Comparison of ENCODE assay signal across 25 cellular contexts in the genomic region with DNA sequence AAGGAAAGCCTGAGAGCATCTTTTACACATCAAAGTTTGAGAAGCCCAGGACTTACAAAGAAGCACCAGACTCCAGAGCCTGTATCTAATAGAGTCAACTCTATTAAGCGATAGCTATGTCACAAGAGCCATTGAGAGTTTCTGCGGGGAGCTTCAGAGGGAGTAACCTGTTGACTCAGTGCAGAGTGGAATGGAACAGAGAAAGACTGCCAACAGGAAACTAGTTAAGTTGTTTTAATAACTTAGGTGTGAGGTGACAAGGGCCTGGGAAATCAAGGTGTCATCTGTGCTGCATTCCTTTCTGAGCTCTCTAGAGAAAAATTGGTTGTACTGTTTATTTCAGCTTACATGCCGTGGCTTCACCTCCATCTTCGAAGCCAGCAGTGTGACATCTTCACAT.
"Had no signal": no experiment of that assay in that cellular context is flagged by ENCODE, and none has a peak within 500 bp of the region (broad histone marks: within the 10 kb centered on the region; RNA-seq: fewer than 3 reads in every experiment).

No MANE protein-coding gene starts in this region.

- ATAC-seq: activated naive CD4-positive, alpha-beta T cell treated with anti-CD3 and anti-CD28 coated beads, Interleukin-2, amount 50 U/mL, for 72 hours; activated naive CD8-positive, alpha-beta T cell treated with anti-CD3 and anti-CD28 coated beads, Interleukin-2, amount 50 U/mL, for 24 hours; activated T-cell treated with anti-CD3 and anti-CD28 coated beads, Interleukin-2, amount 50 U/mL, for 4 hours; K562; T-helper 17 cell had no signal

- H3K9me3 Mint-ChIP-seq: activated naive CD8-positive, alpha-beta T cell treated with anti-CD3 and anti-CD28 coated beads, Interleukin-2, amount 50 U/mL, for 24 hours; activated T-cell treated with anti-CD3 and anti-CD28 coated beads, Interleukin-2, amount 50 U/mL, for 4 hours had no signal

- DNase-seq: activated CD4-positive, alpha-beta memory T cell treated with anti-CD3 and anti-CD28 coated beads for 36 hours; activated CD4-positive, alpha-beta T cell treated with anti-CD3 and anti-CD28 coated beads, Interleukin-2, amount 10 ng/mL, durations not matched to agents 7 days and 5 days; activated CD4-positive, CD25-positive, alpha-beta regulatory T cell; activated CD8-positive, alpha-beta memory T cell treated with anti-CD3 and anti-CD28 coated beads for 24 hours; activated effector memory CD4-positive, alpha-beta T cell treated with anti-CD3 and anti-CD28 coated beads, Interleukin-2, amount 50 U/mL, for 16 hours; activated naive CD4-positive, alpha-beta T cell treated with Interleukin-2 at 50 U/mL for 16 hours; activated naive CD8-positive, alpha-beta T cell treated with anti-CD3 and anti-CD28 coated beads, Interleukin-2, amount 50 U/mL, for 24 hours; activated T-cell treated with anti-CD3 and anti-CD28 coated beads, Interleukin-2, amount 50 U/mL, for 4 hours; amniotic stem cell; Karpas-422; NCI-H1048; NCI-H1930; NCI-H2171; NCI-H2227 treated with DMSO at 0.1 percent for 48 hours; NCI-H446 treated with DMSO at 0.1 percent for 48 hours; NCI-H526 treated with DMSO at 0.1 percent for 48 hours; NCI-H82; SIG-M5; T-helper 17 cell; T1000 had no signal

- H3K4me1 Mint-ChIP-seq: activated CD4-positive, alpha-beta T cell treated with anti-CD3 and anti-CD28 coated beads, Interleukin-2, amount 10 ng/mL, durations not matched to agents 7 days and 5 days; activated naive CD8-positive, alpha-beta T cell treated with anti-CD3 and anti-CD28 coated beads, Interleukin-2, amount 50 U/mL, for 24 hours; T-helper 17 cell had no signal

- H3K9me3 ChIP-seq: ascending aorta had no signal

- H3K4me3 Mint-ChIP-seq: activated CD4-positive, alpha-beta memory T cell treated with anti-CD3 and anti-CD28 coated beads for 36 hours; activated CD4-positive, alpha-beta T cell treated with anti-CD3 and anti-CD28 coated beads, Interleukin-2, amount 10 ng/mL, durations not matched to agents 7 days and 5 days; activated naive CD8-positive, alpha-beta T cell treated with anti-CD3 and anti-CD28 coated beads, Interleukin-2, amount 50 U/mL, for 24 hours; activated T-cell treated with anti-CD3 and anti-CD28 coated beads, Interleukin-2, amount 50 U/mL, for 4 hours; brain; T-helper 17 cell had no signal

- H3K4me3 ChIP-seq: ascending aorta, K562 had no signal

- H3K36me3 Mint-ChIP-seq: activated CD4-positive, alpha-beta memory T cell treated with anti-CD3 and anti-CD28 coated beads for 36 hours; brain had no signal

- H3K4me1 ChIP-seq: ascending aorta had no signal

- H3K36me3 ChIP-seq: ascending aorta had no signal

- H3K27me3 ChIP-seq: ascending aorta had no signal

- H3K27ac ChIP-seq: ascending aorta, VCaP had no signal

- H3K27me3 Mint-ChIP-seq: activated CD4-positive, alpha-beta memory T cell treated with anti-CD3 and anti-CD28 coated beads for 36 hours; activated CD4-positive, alpha-beta T cell treated with anti-CD3 and anti-CD28 coated beads, Interleukin-2, amount 10 ng/mL, durations not matched to agents 7 days and 5 days; activated naive CD8-positive, alpha-beta T cell treated with anti-CD3 and anti-CD28 coated beads, Interleukin-2, amount 50 U/mL, for 24 hours; brain; T-helper 17 cell had no signal

- H3K27ac Mint-ChIP-seq: activated CD4-positive, alpha-beta memory T cell treated with anti-CD3 and anti-CD28 coated beads for 36 hours; activated CD4-positive, alpha-beta T cell treated with anti-CD3 and anti-CD28 coated beads, Interleukin-2, amount 10 ng/mL, durations not matched to agents 7 days and 5 days; activated naive CD4-positive, alpha-beta T cell treated with anti-CD3 and anti-CD28 coated beads, Interleukin-2, amount 50 U/mL, for 72 hours; activated naive CD8-positive, alpha-beta T cell treated with anti-CD3 and anti-CD28 coated beads, Interleukin-2, amount 50 U/mL, for 24 hours; brain; T-helper 17 cell had no signal
